In the genomic region with DNA sequence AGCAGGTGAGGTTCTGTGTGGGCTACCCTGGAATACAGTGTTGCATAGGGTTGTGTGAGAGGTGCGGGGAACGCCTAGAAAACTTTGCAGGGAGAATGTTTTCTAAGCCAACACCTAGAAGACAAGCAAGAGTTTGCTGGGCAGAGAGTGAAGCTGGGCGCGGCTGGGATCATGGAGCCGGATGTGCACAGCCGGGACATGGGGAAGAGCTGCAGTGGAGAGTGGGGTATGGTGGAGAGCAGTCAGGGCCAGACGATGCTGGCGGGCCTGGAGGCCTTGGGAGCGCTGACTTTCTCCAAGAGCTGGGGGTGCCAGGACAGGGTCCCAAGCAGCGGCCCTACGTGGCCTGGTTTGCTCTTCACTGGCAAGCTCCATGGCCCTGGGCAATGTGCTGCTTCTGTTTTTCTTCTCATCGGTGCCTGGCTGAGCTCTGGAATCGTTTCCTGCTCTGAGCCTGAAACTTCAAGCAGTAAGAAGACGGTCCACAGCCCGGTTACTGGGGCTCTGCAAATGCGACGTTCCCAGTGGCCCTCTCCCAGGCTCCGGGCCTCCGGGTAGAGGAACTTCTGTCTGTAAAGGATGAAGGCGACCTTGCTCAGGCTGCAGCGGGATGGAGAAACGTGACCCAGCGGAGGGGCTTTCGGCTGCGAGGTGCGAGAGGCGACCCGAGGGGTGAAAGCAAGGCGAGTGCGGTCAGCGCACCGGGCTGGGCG, we compare ENCODE assay signal across 8 cellular contexts. TPM values are rescaled to one million over a fixed set of nuclear protein-coding genes. Genes with fewer than 3 reads are reported as not detected.
DNase-seq lines count a peak whose midpoint lies in the region; ATAC-seq and TF ChIP-seq lines count a peak whose summit lies in the region.

No MANE protein-coding gene starts in this region.

- peak overlapping the region; percentile 81 for H3K4me3 Mint-ChIP-seq in stimulated activated naive CD8-positive, alpha-beta T cell treated with anti-CD3 and anti-CD28 coated beads, Interleukin-15, Interleukin-2, amounts not matched to agents 100 ng/mL and 50 ng/mL, for 24 hours

- no peaks in the 10 kb centered on the region for H3K27me3 ChIP-seq in dorsolateral prefrontal cortex
- no peaks in the 10 kb centered on the region for H3K27me3 ChIP-seq in lung (ENCODE audit: control insufficient read depth, insufficient read depth)

- TF ChIP-seq CTCF in dorsolateral prefrontal cortex (IDR thresholded peaks at IDR 0.05 in 54 of 56, conservative IDR thresholded peaks at IDR 0.05 in 2 of 56; ENCODE audit: low read depth in 1 of 56, partially characterized antibody in 56 of 56) (no peak), lung (IDR thresholded peaks at IDR 0.05; ENCODE audit: control extremely low read depth, extremely low read depth) (no peak)

- intact Hi-C loops in dorsolateral prefrontal cortex (cut with DNase I) = loop anchor here (1.0 to 2.0 kb wide), 4 partner anchors 78 to 138 kb away; no protein-coding TSS in a partner anchor

- peaks cover 8% of the 10 kb centered on the region for H3K4me1 Mint-ChIP-seq in stimulated activated naive CD8-positive, alpha-beta T cell treated with anti-CD3 and anti-CD28 coated beads, Interleukin-15, Interleukin-2, amounts not matched to agents 100 ng/mL and 50 ng/mL, for 24 hours (ENCODE audit: low read depth)

- no peak for DNase-seq in activated CD4-positive, CD25-positive, alpha-beta regulatory T cell treated with anti-CD3 and anti-CD28 coated beads, Interleukin-2, amount 50 U/mL, for 72 hours
- DNase-seq in SK-N-DZ (ENCODE audit: low spot score) = peak; percentile 37
- peak in 7 of 10 donors; percentile 39 to 63 (median 52) for DNase-seq in dorsolateral prefrontal cortex
- DNase-seq in lung (ENCODE audit: low spot score) = peak; percentile 34
- no peak for DNase-seq in SW480 (ENCODE audit: low spot score)

- H3K27me3 Mint-ChIP-seq in stimulated activated naive CD8-positive, alpha-beta T cell treated with anti-CD3 and anti-CD28 coated beads, Interleukin-15, Interleukin-2, amounts not matched to agents 100 ng/mL and 50 ng/mL, for 24 hours = peaks cover 31% of the 10 kb centered on the region

- whole genome bisulfite sequencing in lung, 2 donors = 19 to 24% methylated on average over 32 to 33 of the region's 33 CpGs

- no peaks in the 10 kb centered on the region for H3K36me3 ChIP-seq in lung (ENCODE audit: control insufficient read depth in 2 of 2, insufficient read depth in 2 of 2, low read length in 2 of 2)

- H3K36me3 Mint-ChIP-seq in stimulated activated naive CD8-positive, alpha-beta T cell treated with anti-CD3 and anti-CD28 coated beads, Interleukin-15, Interleukin-2, amounts not matched to agents 100 ng/mL and 50 ng/mL, for 24 hours (ENCODE audit: low read depth) = no peaks in the 10 kb centered on the region

- H3K27ac Mint-ChIP-seq in stimulated activated naive CD8-positive, alpha-beta T cell treated with anti-CD3 and anti-CD28 coated beads, Interleukin-15, Interleukin-2, amounts not matched to agents 100 ng/mL and 50 ng/mL, for 24 hours = peak overlapping the region; percentile 74

- H3K27ac ChIP-seq in dorsolateral prefrontal cortex (peak overlapping the region; percentile 87 to 100 (median 98)), lung (ENCODE audit: low read depth in 1 of 2, low read length in 1 of 2) (peak overlapping the region; percentile 92 to 98)

- peaks cover 7 to 14% of the 10 kb centered on the region in 2 donors for H3K4me1 ChIP-seq in lung (ENCODE audit: control insufficient read depth in 2 of 2, insufficient read depth in 2 of 2, low read length in 2 of 2)

- H3K9me3 Mint-ChIP-seq in stimulated activated naive CD8-positive, alpha-beta T cell treated with anti-CD3 and anti-CD28 coated beads, Interleukin-15, Interleukin-2, amounts not matched to agents 100 ng/mL and 50 ng/mL, for 24 hours = no peaks in the 10 kb centered on the region

- ATAC-seq in activated CD4-positive, CD25-positive, alpha-beta regulatory T cell treated with anti-CD3 and anti-CD28 coated beads, Interleukin-2, amount 50 U/mL, for 24 hours = peak; percentile 6 to 9
- ATAC-seq in HG02870 (IDR thresholded peaks at IDR 0.05; ENCODE audit: unreplicated experiment) (peak; percentile 31), lung (ENCODE audit: insufficient read depth, low FRiP score) (peak; percentile 24)

- H3K9me3 ChIP-seq in lung (ENCODE audit: control insufficient read depth in 2 of 2, insufficient read depth in 1 of 2, low read length in 1 of 2) = no peaks in the 10 kb centered on the region

- peak overlapping the region; percentile 41 to 83 (median 70) for H3K4me3 ChIP-seq in dorsolateral prefrontal cortex
- H3K4me3 ChIP-seq in lung = peak overlapping the region; percentile 33

RNA-seq across cellular contexts. Expression of a gene that starts 51.9 kb away (rescaled TPM):
- polyA plus RNA-seq in SK-N-DZ (2014; cell fraction: cytosol; rRNA removed) = not detected in 2 replicates
- 0.01 TPM in 1 of 2 replicates, not detected in the other for polyA plus RNA-seq in SK-N-DZ (2014; cell fraction: nucleus; rRNA removed)
- total RNA-seq in dorsolateral prefrontal cortex (10 to 100 TPM in 99 of 120 experiments, 1 to 10 TPM in 21; 3.4 to 46.4 (median 15.4) TPM), lung (10 to 100 TPM; 44.8 to 81.9 TPM)
- polyA plus RNA-seq in lung = 10 to 100 TPM; 23.6 to 29.3 TPM

Comparison
In these comparisons a context has a peak if more than half of its experiments do, and no peak if none do; other contexts are left out.
1. DNase-seq: peak in SK-N-DZ (single experiment), dorsolateral prefrontal cortex (7 of 10) and lung (single experiment); none in activated CD4-positive, CD25-positive, alpha-beta regulatory T cell treated with anti-CD3 and anti-CD28 coated beads, Interleukin-2, amount 50 U/mL, for 72 hours (single experiment) and SW480 (single experiment).
2. Peak in every context shown above with its lines, with median percentiles within 50 percentile points of each other: ATAC-seq.